In genomic region chr2:16508061-16508851, GRCh38 we compare ENCODE assay signal across 9 cellular contexts.
DNase-seq lines count a peak whose midpoint lies in the region; ATAC-seq, FAIRE-seq and TF ChIP-seq lines count a peak whose summit lies in the region.
"Had no signal": no experiment of that assay in that cellular context is flagged by ENCODE, and none has a peak within 500 bp of the region (broad histone marks: within the 10 kb centered on the region; RNA-seq: fewer than 3 reads in every experiment).

No MANE protein-coding gene starts in this region.

- TF ChIP-seq POLR2A in H54 (IDR thresholded peaks at IDR 0.05; ENCODE audit: low read depth, low read length), result no peak

- TF ChIP-seq CTCF in 22Rv1 (IDR thresholded peaks at IDR 0.05), result peak; percentile 90
- TF ChIP-seq CTCF in GM10266 (IDR thresholded peaks at IDR 0.05; ENCODE audit: control insufficient read depth, insufficient read depth, low read depth, missing control alignments), result peak; percentile 23
- no peak for TF ChIP-seq CTCF in lung (IDR thresholded peaks at IDR 0.05; ENCODE audit: control extremely low read depth, extremely low read depth)

- intact Hi-C loops in dendritic cell treated with granulocyte-macrophage colony-stimulating factor and Interleukin-4, amounts not matched to agents 40 ng/mL and 50 ng/mL, for 4 days (cut with micrococcal nuclease), result loop anchor here (2.0 kb wide), 2 partner anchors 567 to 871 kb away; partner anchors contain the start of gene MYCN

- H3K4me1 ChIP-seq in lung (ENCODE audit: control insufficient read depth in 2 of 2, insufficient read depth in 2 of 2, low read length in 2 of 2) (no peaks in the 10 kb centered on the region), urinary bladder (ENCODE audit: insufficient read depth) (no peaks in the 10 kb centered on the region)

- H3K9me3 Mint-ChIP-seq in dendritic cell treated with granulocyte-macrophage colony-stimulating factor and Interleukin-4, amounts not matched to agents 40 ng/mL and 50 ng/mL, for 4 days, result no peaks in the 10 kb centered on the region
- H3K9me3 Mint-ChIP-seq: central memory CD8-positive, alpha-beta T cell had no signal

- peak; percentile 76 for ATAC-seq in lung (ENCODE audit: insufficient read depth, low FRiP score)

- H3K4me3 ChIP-seq in lung (no peak overlapping the region), urinary bladder (ENCODE audit: low read depth, low read length) (peak overlapping the region; percentile 18)

- FAIRE-seq in H54 (lab: Jason Lieb, UNC), result no peak

- no peaks in the 10 kb centered on the region for H3K36me3 Mint-ChIP-seq in dendritic cell treated with granulocyte-macrophage colony-stimulating factor and Interleukin-4, amounts not matched to agents 40 ng/mL and 50 ng/mL, for 4 days (ENCODE audit: low read depth)

- 6% methylated on average over 47 to 57 of the region's 57 CpGs for WGBS in lung, 2 donors
- WGBS in urinary bladder, result 5% methylated on average over 57 of the region's 57 CpGs

- peak overlapping the region; percentile 53 for H3K4me3 Mint-ChIP-seq in dendritic cell treated with granulocyte-macrophage colony-stimulating factor and Interleukin-4, amounts not matched to agents 40 ng/mL and 50 ng/mL, for 4 days
- H3K4me3 Mint-ChIP-seq: central memory CD8-positive, alpha-beta T cell had no signal

- H3K27me3 ChIP-seq in lung (ENCODE audit: control insufficient read depth, insufficient read depth), result no peaks in the 10 kb centered on the region

- peaks cover 0 to 5% of the 10 kb centered on the region in 2 donors for H3K9me3 ChIP-seq in lung (ENCODE audit: control insufficient read depth in 2 of 2, insufficient read depth in 1 of 2, low read length in 1 of 2)

- H3K36me3 ChIP-seq in lung (ENCODE audit: control insufficient read depth in 2 of 2, insufficient read depth in 2 of 2, low read length in 2 of 2) (no peaks in the 10 kb centered on the region), urinary bladder (ENCODE audit: insufficient read depth) (no peaks in the 10 kb centered on the region)

- no peaks in the 10 kb centered on the region for H3K4me1 Mint-ChIP-seq in dendritic cell treated with granulocyte-macrophage colony-stimulating factor and Interleukin-4, amounts not matched to agents 40 ng/mL and 50 ng/mL, for 4 days (ENCODE audit: low read depth)
- H3K4me1 Mint-ChIP-seq: central memory CD8-positive, alpha-beta T cell had no signal

- peaks cover 36% of the 10 kb centered on the region for H3K27me3 Mint-ChIP-seq in dendritic cell treated with granulocyte-macrophage colony-stimulating factor and Interleukin-4, amounts not matched to agents 40 ng/mL and 50 ng/mL, for 4 days

- H3K27ac Mint-ChIP-seq in dendritic cell treated with granulocyte-macrophage colony-stimulating factor and Interleukin-4, amounts not matched to agents 40 ng/mL and 50 ng/mL, for 4 days, result no peak overlapping the region

- no peak overlapping the region for H3K27ac ChIP-seq in 22Rv1
- H3K27ac ChIP-seq in lung (ENCODE audit: low read depth in 1 of 2, low read length in 1 of 2), result no peak overlapping the region
- no peak overlapping the region for H3K27ac ChIP-seq in urinary bladder (ENCODE audit: low read depth)

- DNase-seq in GM10266 (ENCODE audit: extremely low spot score) (no peak), NCI-H460 (ENCODE audit: extremely low read depth, low read depth) (peak; percentile 33), lung (ENCODE audit: low spot score) (peak; percentile 36), SKM-1 (lab: John Stamatoyannopoulos, UW; ENCODE audit: unreplicated experiment) (no peak), H54 (ENCODE audit: insufficient read length, low spot score) (no peak)

Comparison
In these comparisons a context has a peak if more than half of its experiments do, and no peak if none do; other contexts are left out.
1. DNase-seq: peak in NCI-H460 (single experiment) and lung (single experiment); none in GM10266 (single experiment), SKM-1 (single experiment) and H54 (single experiment).